Comparison of ENCODE assay signal across 19 cellular contexts in genomic region chr3:125434582-125435011, GRCh38. TPM values are rescaled to one million over a fixed set of nuclear protein-coding genes. Genes with fewer than 3 reads are reported as not detected.
DNase-seq lines count a peak whose midpoint lies in the region; ATAC-seq, FAIRE-seq and TF ChIP-seq lines count a peak whose summit lies in the region.
"Had no signal": no experiment of that assay in that cellular context is flagged by ENCODE, and none has a peak within 500 bp of the region (broad histone marks: within the 10 kb centered on the region; RNA-seq: fewer than 3 reads in every experiment).

No MANE protein-coding gene starts in this region.

- no peak overlapping the region for H3K4me3 ChIP-seq in OCI-LY7 (ENCODE audit: low read depth, low read length, poor library complexity, severe bottlenecking)
- H3K4me3 ChIP-seq: pancreas, sigmoid colon had no signal

- H3K9me3 Mint-ChIP-seq in stimulated activated naive CD8-positive, alpha-beta T cell treated with anti-CD3 and anti-CD28 coated beads, Interleukin-15, amount 100 ng/mL, for 72 hours, result no peaks in the 10 kb centered on the region
- H3K9me3 Mint-ChIP-seq: activated B cell treated with CpG ODN at 0.5 μM for 24 hours; activated naive CD4-positive, alpha-beta T cell treated with anti-CD3 and anti-CD28 coated beads for 36 hours; memory B cell had no signal

- H3K36me3 ChIP-seq in OCI-LY7 (ENCODE audit: insufficient read depth, low read length), result no peaks in the 10 kb centered on the region
- H3K36me3 ChIP-seq: pancreas, sigmoid colon had no signal

- in situ Hi-C loops in G401 (cut with HindIII; ENCODE audit: low sequenced_read_pairs), result no loop called here

- DNase-seq in activated CD4-positive, CD25-positive, alpha-beta regulatory T cell treated with anti-CD3 and anti-CD28 coated beads, Interleukin-2, amount 50 U/mL, for 72 hours, result no peak
- DNase-seq in stimulated activated naive CD8-positive, alpha-beta T cell treated with anti-CD3 and anti-CD28 coated beads, Interleukin-15, Interleukin-2, amounts not matched to agents 100 U/mL and 50 U/mL, for 24 hours, result peak; percentile 10
- no peak for DNase-seq in stimulated activated naive CD8-positive, alpha-beta T cell treated with anti-CD3 and anti-CD28 coated beads, Interleukin-15, amount 100 ng/mL, for 72 hours
- DNase-seq in OCI-LY7 (ENCODE audit: low spot score), result no peak
- no peak for DNase-seq in G401 (ENCODE audit: low spot score)
- no peak for DNase-seq in RCC 7860 (ENCODE audit: low spot score)
- no peak for DNase-seq in NCI-H446 (lab: John Stamatoyannopoulos, UW)
- DNase-seq: activated B cell treated with CpG ODN at 0.5 μM for 24 hours; activated naive CD4-positive, alpha-beta T cell treated with anti-CD3 and anti-CD28 coated beads for 36 hours; effector CD8-positive, alpha-beta T cell; NCI-H1436; NCI-H2171 treated with DMSO at 0.1 percent for 48 hours; pancreas; PC-3; sigmoid colon had no signal

- H2AFZ ChIP-seq in OCI-LY7 (ENCODE audit: low read length), result 0 out of 2 replicates have a peak overlapping the region, but pooled peaks have one; percentile 2

- no peak overlapping the region for H3K4me3 Mint-ChIP-seq in stimulated activated naive CD8-positive, alpha-beta T cell treated with anti-CD3 and anti-CD28 coated beads, Interleukin-15, amount 100 ng/mL, for 72 hours
- H3K4me3 Mint-ChIP-seq: activated B cell treated with CpG ODN at 0.5 μM for 24 hours; activated naive CD4-positive, alpha-beta T cell treated with anti-CD3 and anti-CD28 coated beads for 36 hours; B cell; memory B cell had no signal

- no peak for FAIRE-seq in RCC 7860 (lab: Jason Lieb, UNC)
- FAIRE-seq: pancreas had no signal

- H3K4me2 ChIP-seq in OCI-LY7 (ENCODE audit: low read length), result no peak overlapping the region

- TF ChIP-seq CTCF in OCI-LY7 (conservative IDR thresholded peaks at IDR 0.05; ENCODE audit: low read length), result no peak

- H3K4me1 ChIP-seq in OCI-LY7 (ENCODE audit: insufficient read depth, low read length, poor library complexity, severe bottlenecking), result no peaks in the 10 kb centered on the region
- H3K4me1 ChIP-seq: sigmoid colon had no signal

- H3K27ac ChIP-seq in OCI-LY7 (ENCODE audit: low read depth, low read length, poor library complexity, severe bottlenecking), result no peak overlapping the region
- H3K27ac ChIP-seq: 22Rv1, pancreas, sigmoid colon had no signal

- BruUV-seq in OCI-LY7 (replicated peaks; lab: Mats Ljungman, UMichigan), result no TSS peak

- H3K4me1 Mint-ChIP-seq in stimulated activated naive CD8-positive, alpha-beta T cell treated with anti-CD3 and anti-CD28 coated beads, Interleukin-15, amount 100 ng/mL, for 72 hours, result no peaks in the 10 kb centered on the region
- H3K4me1 Mint-ChIP-seq: activated B cell treated with CpG ODN at 0.5 μM for 24 hours, B cell had no signal

- no peaks in the 10 kb centered on the region for H4K20me1 ChIP-seq in OCI-LY7 (ENCODE audit: insufficient read depth, low read length)

- CTCF ChIA-PET in OCI-LY7 (lab: Charles Lee; ENCODE audit: unreplicated experiment), result no interaction called here

- POLR2A ChIA-PET in OCI-LY7 (lab: Charles Lee), result interaction anchor here (0.6 to 1.5 kb wide), 2 partner anchors 25 to 87 kb away, joined by 3 to 4 read pairs; no protein-coding TSS in a partner anchor

- peak; percentile 73 to 84 for ATAC-seq in activated CD4-positive, CD25-positive, alpha-beta regulatory T cell treated with anti-CD3 and anti-CD28 coated beads, Interleukin-2, amount 50 U/mL, for 24 hours
- peak; percentile 40 for ATAC-seq in stimulated activated naive CD8-positive, alpha-beta T cell treated with anti-CD3 and anti-CD28 coated beads, Interleukin-15, Interleukin-2, amounts not matched to agents 100 U/mL and 50 U/mL, for 24 hours
- ATAC-seq in stimulated activated naive CD8-positive, alpha-beta T cell treated with anti-CD3 and anti-CD28 coated beads, Interleukin-15, amount 100 ng/mL, for 72 hours, result no peak
- ATAC-seq: pancreas had no signal

- intact Hi-C loops in OCI-LY7 (cut with micrococcal nuclease; ENCODE audit: unreplicated experiment), result loop anchor here (5.0 kb wide), 2 partner anchors 282 to 672 kb away; no protein-coding TSS in a partner anchor

- no peaks in the 10 kb centered on the region for H3K27me3 Mint-ChIP-seq in stimulated activated naive CD8-positive, alpha-beta T cell treated with anti-CD3 and anti-CD28 coated beads, Interleukin-15, amount 100 ng/mL, for 72 hours
- H3K27me3 Mint-ChIP-seq: activated B cell treated with CpG ODN at 0.5 μM for 24 hours, B cell, memory B cell had no signal

- no peaks in the 10 kb centered on the region for H3K9me3 ChIP-seq in OCI-LY7 (ENCODE audit: low read length)
- H3K9me3 ChIP-seq: pancreas, sigmoid colon had no signal

- H3K27ac Mint-ChIP-seq in stimulated activated naive CD8-positive, alpha-beta T cell treated with anti-CD3 and anti-CD28 coated beads, Interleukin-15, amount 100 ng/mL, for 72 hours, result no peak overlapping the region
- H3K27ac Mint-ChIP-seq: activated B cell treated with CpG ODN at 0.5 μM for 24 hours; activated naive CD4-positive, alpha-beta T cell treated with anti-CD3 and anti-CD28 coated beads for 36 hours; B cell; memory B cell had no signal

- H3K79me2 ChIP-seq in OCI-LY7 (ENCODE audit: insufficient read depth, low read depth, low read length), result no peaks in the 10 kb centered on the region

- no peaks in the 10 kb centered on the region for H3K9me2 ChIP-seq in OCI-LY7 (ENCODE audit: insufficient read depth, low read length)

RNA-seq across cellular contexts. Expression of gene ZNF148, which starts 59.5 kb away (rescaled TPM):
- total RNA-seq in OCI-LY7 (2014; rRNA removed; shearing (Covaris generic)), result 19.8 and 20.9 TPM in 2 replicates
- total RNA-seq in OCI-LY7 (2022), result 35.4 and 42.1 TPM in 2 replicates
- 14.6 and 21.5 TPM in 2 replicates for total RNA-seq in G401 (2014; rRNA removed; shearing (Covaris generic))
